In the genomic region with DNA sequence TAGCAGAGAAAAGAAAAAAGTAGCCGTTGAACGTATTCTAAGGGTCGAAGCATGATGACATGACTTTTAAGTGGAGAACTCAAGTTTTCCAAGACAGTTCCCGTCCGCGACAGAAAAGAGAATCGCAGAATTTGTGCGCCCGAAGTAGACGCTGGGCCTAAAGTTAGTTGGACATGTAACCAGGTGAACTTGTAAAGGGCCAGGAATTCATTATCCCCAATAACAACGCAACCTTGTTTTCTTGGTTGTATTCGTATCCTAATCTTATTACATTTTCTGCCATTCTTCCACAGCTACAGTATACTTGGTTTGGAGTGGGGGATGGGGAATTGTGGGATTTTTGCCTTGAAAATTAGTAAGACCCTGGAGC, we compare ENCODE assay signal across 8 cellular contexts. TPM values are rescaled to one million over a fixed set of nuclear protein-coding genes. Genes with fewer than 3 reads are reported as not detected.
A peak's percentile ranks its signal among the peaks of the same experiment; 100 is the strongest.
DNase-seq lines count a peak whose midpoint lies in the region; ATAC-seq and TF ChIP-seq lines count a peak whose summit lies in the region.

No MANE protein-coding gene starts in this region.

- peaks cover 51% of the 10 kb centered on the region for H3K79me2 ChIP-seq in OCI-LY3 (ENCODE audit: low read length)

- peaks cover 36% of the 10 kb centered on the region for H4K20me1 ChIP-seq in OCI-LY3 (ENCODE audit: insufficient read depth, low read length)

- H2AFZ ChIP-seq in OCI-LY3 (ENCODE audit: low read depth, low read length): no peak overlapping the region

- no peak for TF ChIP-seq CTCF in OCI-LY3 (IDR thresholded peaks at IDR 0.05; ENCODE audit: low read depth, low read length)

- H3K4me2 ChIP-seq in OCI-LY3 (ENCODE audit: low read length): peak overlapping the region; percentile 95

- H3K4me1 Mint-ChIP-seq in central memory CD8-positive, alpha-beta T cell: peaks cover 44% of the 10 kb centered on the region
- H3K4me1 Mint-ChIP-seq in memory B cell: peaks cover 20% of the 10 kb centered on the region

- peak overlapping the region; percentile 96 for H3K4me3 Mint-ChIP-seq in central memory CD8-positive, alpha-beta T cell
- peak overlapping the region; percentile 94 for H3K4me3 Mint-ChIP-seq in memory B cell

- no peaks in the 10 kb centered on the region for H3K27me3 Mint-ChIP-seq in central memory CD8-positive, alpha-beta T cell
- no peaks in the 10 kb centered on the region for H3K27me3 Mint-ChIP-seq in memory B cell

- H3K27ac Mint-ChIP-seq in central memory CD8-positive, alpha-beta T cell (ENCODE audit: low read depth): peak overlapping the region; percentile 99
- H3K27ac Mint-ChIP-seq in memory B cell: peak overlapping the region; percentile 95

- H3K9ac ChIP-seq in OCI-LY3 (ENCODE audit: low read length): peak overlapping the region; percentile 85

- H3K4me1 ChIP-seq in OCI-LY3 (ENCODE audit: low read length) (peaks cover 26% of the 10 kb centered on the region), urinary bladder (ENCODE audit: insufficient read depth) (peaks cover 4% of the 10 kb centered on the region)

- H3K36me3 Mint-ChIP-seq in central memory CD8-positive, alpha-beta T cell (ENCODE audit: insufficient read depth): peaks cover 18% of the 10 kb centered on the region
- peaks cover 9% of the 10 kb centered on the region for H3K36me3 Mint-ChIP-seq in memory B cell

- no peaks in the 10 kb centered on the region for H3K9me3 ChIP-seq in OCI-LY3 (ENCODE audit: insufficient read depth, low read length)

- H3K27ac ChIP-seq in OCI-LY3 (ENCODE audit: low read length): no peak overlapping the region
- H3K27ac ChIP-seq in urinary bladder (ENCODE audit: low read depth): no peak overlapping the region

- peak; percentile 52 for DNase-seq in ELR (ENCODE audit: low read depth)
- DNase-seq in central memory CD8-positive, alpha-beta T cell (ENCODE audit: low spot score in 2 of 2): no peak
- DNase-seq in memory B cell (ENCODE audit: low spot score in 2 of 2): no peak
- no peak for DNase-seq in hippocampal formation (lab: John Stamatoyannopoulos, UW)

- H3K27me3 ChIP-seq in OCI-LY3 (ENCODE audit: low read depth, low read length): peaks cover 4% of the 10 kb centered on the region; the same call in 1 of the 2 replicates

- 5% methylated on average over 12 of the region's 12 CpGs for WGBS in urinary bladder

- H3K4me3 ChIP-seq in OCI-LY3 (ENCODE audit: low read length): peak overlapping the region; percentile 93
- peak overlapping the region; percentile 91 for H3K4me3 ChIP-seq in urinary bladder (ENCODE audit: low read depth, low read length)

- H3K36me3 ChIP-seq in OCI-LY3 (replicated peaks; ENCODE audit: low read depth, low read length): peaks cover 16% of the 10 kb centered on the region
- H3K36me3 ChIP-seq in urinary bladder (ENCODE audit: insufficient read depth): no peaks in the 10 kb centered on the region

- H3K9me3 Mint-ChIP-seq in central memory CD8-positive, alpha-beta T cell: no peaks in the 10 kb centered on the region
- no peaks in the 10 kb centered on the region for H3K9me3 Mint-ChIP-seq in memory B cell

- no peak for ATAC-seq in central memory CD8-positive, alpha-beta T cell (replicated peaks; ENCODE audit: extremely low read depth, poor library complexity, severe bottlenecking)
- ATAC-seq in memory B cell (ENCODE audit: low read depth) (no peak), GM21423 (IDR thresholded peaks at IDR 0.05; ENCODE audit: unreplicated experiment) (no peak), GM21786 (IDR thresholded peaks at IDR 0.05; ENCODE audit: unreplicated experiment) (no peak)

RNA-seq across cellular contexts. Expression of a gene that starts 0.9 kb away (rescaled TPM):
- total RNA-seq in urinary bladder: 113 TPM
- polyA plus RNA-seq in urinary bladder: 19.8 TPM
